ENCODE assay signal across 8 cellular contexts in genomic region chr5:175059687-175060194, GRCh38.
DNase-seq lines count a peak whose midpoint lies in the region; ATAC-seq and TF ChIP-seq lines count a peak whose summit lies in the region.

No MANE protein-coding gene starts in this region.

- no peaks in the 10 kb centered on the region for H3K9me3 Mint-ChIP-seq in H9

- no peak overlapping the region for H2BK120ac ChIP-seq in H9 (ENCODE audit: low read depth, low read length, poor library complexity, severe bottlenecking)

- H3F3A ChIP-seq in PC-3 (ENCODE audit: low read length, unreplicated experiment) = no peaks in the 10 kb centered on the region

- H3K36me3 Mint-ChIP-seq in H9 (ENCODE audit: insufficient read depth in 1 of 3, low read depth in 3 of 3) = no peaks in the 10 kb centered on the region

- no peak overlapping the region for H3K23ac ChIP-seq in H9 (ENCODE audit: insufficient read length, low read depth, low read length)

- no peak overlapping the region; a peak in 1 of 7 replicates for H3K27ac Mint-ChIP-seq in H9

- H3T11ph ChIP-seq in H9 (ENCODE audit: low read length) = no peak overlapping the region

- H3K79me2 ChIP-seq in H9 (ENCODE audit: insufficient read depth, low read length) = no peaks in the 10 kb centered on the region
- no peaks in the 10 kb centered on the region for H3K79me2 ChIP-seq in PC-3 (ENCODE audit: low read length)

- no peak overlapping the region for H3K56ac ChIP-seq in H9 (ENCODE audit: insufficient read length, low read depth, low read length)

- H3K4me1 ChIP-seq in A673 (ENCODE audit: insufficient read depth, low read length, poor library complexity, severe bottlenecking) (no peaks in the 10 kb centered on the region), H9 (ENCODE audit: insufficient read depth, low read length) (no peaks in the 10 kb centered on the region), suprapubic skin (no peaks in the 10 kb centered on the region), PC-3 (ENCODE audit: insufficient read depth, low read length) (no peaks in the 10 kb centered on the region)

- H3K9me3 ChIP-seq in A673 (ENCODE audit: low read depth, low read length, poor library complexity, severe bottlenecking) (no peaks in the 10 kb centered on the region), H9 (ENCODE audit: control insufficient read depth, low read depth, low read length) (no peaks in the 10 kb centered on the region), suprapubic skin (no peaks in the 10 kb centered on the region), PC-3 (ENCODE audit: low read length) (no peaks in the 10 kb centered on the region)

- H3K4me3 ChIP-seq in A673 (ENCODE audit: low read depth, low read length, poor library complexity, severe bottlenecking) (no peak overlapping the region), suprapubic skin (no peak overlapping the region), PC-3 (ENCODE audit: low read length) (no peak overlapping the region)

- no peaks in the 10 kb centered on the region for H3K23me2 ChIP-seq in H9 (ENCODE audit: insufficient read length, low read depth, low read length, poor library complexity, severe bottlenecking)

- TF ChIP-seq CTCF in A673 (conservative IDR thresholded peaks at IDR 0.05; ENCODE audit: low read depth, low read length) (no peak), H9 (conservative IDR thresholded peaks at IDR 0.05) (peak; percentile 65), suprapubic skin (IDR thresholded peaks at IDR 0.05) (no peak), PC-3 (conservative IDR thresholded peaks at IDR 0.05; ENCODE audit: low read depth, low read length) (no peak)

- WGBS in H9 (ENCODE audit: extremely low coverage, insufficient read length, low lambda C conversion rate) = no CpG with 5 or more reads among the region's 22 CpGs
- 11% methylated on average over 22 of the region's 22 CpGs for WGBS in suprapubic skin

- H3K18ac ChIP-seq in H9 (ENCODE audit: insufficient read length, low read depth, low read length) = no peak overlapping the region

- TF ChIP-seq POLR2A in suprapubic skin (IDR thresholded peaks at IDR 0.05) = no peak

- CTCF ChIA-PET in A673 (lab: Charles Lee) = no interaction called here
- CTCF ChIA-PET in PC-3 (lab: Charles Lee) = no interaction called here

- peak overlapping the region; percentile 69 for H2AFZ ChIP-seq in H9 (ENCODE audit: low read length)
- H2AFZ ChIP-seq in PC-3 (ENCODE audit: low read length) = no peak overlapping the region

- H3K27me3 Mint-ChIP-seq in H9 (ENCODE audit: low read depth) = peaks cover 34% of the 10 kb centered on the region

- H3K4me2 ChIP-seq in H9 (ENCODE audit: insufficient read depth, insufficient read length, low read length) = peak overlapping the region; percentile 70
- H3K4me2 ChIP-seq in PC-3 (ENCODE audit: low read length) = no peak overlapping the region

- no peak for TF ChIP-seq EP300 in suprapubic skin (IDR thresholded peaks at IDR 0.05)

- DNase-seq in A673 (ENCODE audit: low spot score) = peak; percentile 24
- peak; percentile 89 for DNase-seq in H9
- peak; percentile 19 to 28 for DNase-seq in activated T-cell treated with anti-CD3 and anti-CD28 coated beads, Interleukin-2, amount 50 U/mL, for 48 hours
- DNase-seq in iPS DF 19.7 (ENCODE audit: low read depth, low spot score) = peak; percentile 48
- DNase-seq in stimulated activated CD4-positive, alpha-beta T cell treated with anti-CD3 and anti-CD28 coated beads, Interleukin-4, amount 100 ng/mL, for 1 hour = peak; percentile 2
- no peak for DNase-seq in suprapubic skin (ENCODE audit: low spot score in 2 of 2)
- DNase-seq in PC-3 = no peak

- no peak overlapping the region for H4K5ac ChIP-seq in H9 (ENCODE audit: insufficient read length, low read depth, low read length)

- H3K14ac ChIP-seq in H9 (ENCODE audit: insufficient read depth, low read length) = no peak overlapping the region

- H3K27me3 ChIP-seq in A673 (replicated peaks; ENCODE audit: insufficient read depth, low read depth, low read length, poor library complexity) = peaks cover 22% of the 10 kb centered on the region
- no peaks in the 10 kb centered on the region for H3K27me3 ChIP-seq in H9 (ENCODE audit: insufficient read depth, low read length)
- no peaks in the 10 kb centered on the region for H3K27me3 ChIP-seq in suprapubic skin
- no peaks in the 10 kb centered on the region for H3K27me3 ChIP-seq in PC-3 (ENCODE audit: low read length)

- POLR2A ChIA-PET in A673 (lab: Charles Lee; ENCODE audit: low non-redundant PET) (no interaction called here), PC-3 (lab: Charles Lee; ENCODE audit: unreplicated experiment) (no interaction called here)

- no peak overlapping the region for H3K4ac ChIP-seq in H9 (ENCODE audit: low read depth, low read length)

- H2BK12ac ChIP-seq in H9 (ENCODE audit: insufficient read length, low read depth, low read length) = no peak overlapping the region

- H4K20me1 ChIP-seq in H9 (ENCODE audit: control insufficient read depth, insufficient read depth, insufficient read length) = no peaks in the 10 kb centered on the region
- no peaks in the 10 kb centered on the region for H4K20me1 ChIP-seq in PC-3 (ENCODE audit: low read length)

- H2AK5ac ChIP-seq in H9 (ENCODE audit: insufficient read length, low read length) = no peak overlapping the region

- no peak overlapping the region for H2BK5ac ChIP-seq in H9 (ENCODE audit: insufficient read length, low read length)

- H2BK20ac ChIP-seq in H9 (ENCODE audit: low read depth, low read length, poor library complexity, severe bottlenecking) = no peak overlapping the region

- intact Hi-C loops in A673 (cut with micrococcal nuclease; ENCODE audit: unreplicated experiment) (no loop called here), PC-3 (cut with micrococcal nuclease) (no loop called here)

- H3K36me3 ChIP-seq in A673 (ENCODE audit: insufficient read depth, low read length, poor library complexity, severe bottlenecking) (no peaks in the 10 kb centered on the region), suprapubic skin (no peaks in the 10 kb centered on the region), PC-3 (ENCODE audit: low read depth, low read length) (no peaks in the 10 kb centered on the region)

- H4K91ac ChIP-seq in H9 (ENCODE audit: insufficient read length, low read depth, low read length) = no peak overlapping the region

- no peak overlapping the region for H3K27ac ChIP-seq in A673 (ENCODE audit: low read depth, low read length, poor library complexity, severe bottlenecking)
- no peak overlapping the region for H3K27ac ChIP-seq in H9 (ENCODE audit: insufficient read length, low read depth, low read length)
- no peak overlapping the region for H3K27ac ChIP-seq in suprapubic skin
- no peak overlapping the region for H3K27ac ChIP-seq in PC-3 (ENCODE audit: low read length)

- no peaks in the 10 kb centered on the region for H3K79me1 ChIP-seq in H9 (ENCODE audit: insufficient read depth, low read depth, low read length, poor library complexity, severe bottlenecking)

- ATAC-seq in HG03432 (IDR thresholded peaks at IDR 0.05; ENCODE audit: unreplicated experiment) = no peak
- no peak for ATAC-seq in PC-3

- peaks cover 12 to 15% of the 10 kb centered on the region in 2 experiments for H3K4me1 Mint-ChIP-seq in H9

- H3K9me2 ChIP-seq in PC-3 (replicated peaks; ENCODE audit: low read length) = no peaks in the 10 kb centered on the region

- H2BK15ac ChIP-seq in H9 (ENCODE audit: low read depth, low read length) = no peak overlapping the region

- no peak overlapping the region for H4K8ac ChIP-seq in H9 (replicated peaks; ENCODE audit: insufficient read length, low read depth, low read length)

- H3K9ac ChIP-seq in H9 (ENCODE audit: extremely low read depth, insufficient read length, low read length) (no peak overlapping the region), PC-3 (ENCODE audit: low read length) (no peak overlapping the region)

- H3K4me3 Mint-ChIP-seq in H9 = peak overlapping the region; percentile 52 to 66

- no TSS peak for BruUV-seq in A673 (replicated peaks; lab: Mats Ljungman, UMichigan)
- no TSS peak for BruUV-seq in PC-3 (replicated peaks; lab: Mats Ljungman, UMichigan)

Comparison
In these comparisons a context has a peak if more than half of its experiments do, and no peak if none do; other contexts are left out.
1. DNase-seq: peak in A673 (single experiment), H9 (single experiment), activated T-cell treated with anti-CD3 and anti-CD28 coated beads, Interleukin-2, amount 50 U/mL, for 48 hours (2 of 2), iPS DF 19.7 (single experiment) and stimulated activated CD4-positive, alpha-beta T cell treated with anti-CD3 and anti-CD28 coated beads, Interleukin-4, amount 100 ng/mL, for 1 hour (single experiment); none in suprapubic skin (0 of 2) and PC-3 (single experiment).